Comparison of ENCODE assay signal across 37 cellular contexts in the genomic region with DNA sequence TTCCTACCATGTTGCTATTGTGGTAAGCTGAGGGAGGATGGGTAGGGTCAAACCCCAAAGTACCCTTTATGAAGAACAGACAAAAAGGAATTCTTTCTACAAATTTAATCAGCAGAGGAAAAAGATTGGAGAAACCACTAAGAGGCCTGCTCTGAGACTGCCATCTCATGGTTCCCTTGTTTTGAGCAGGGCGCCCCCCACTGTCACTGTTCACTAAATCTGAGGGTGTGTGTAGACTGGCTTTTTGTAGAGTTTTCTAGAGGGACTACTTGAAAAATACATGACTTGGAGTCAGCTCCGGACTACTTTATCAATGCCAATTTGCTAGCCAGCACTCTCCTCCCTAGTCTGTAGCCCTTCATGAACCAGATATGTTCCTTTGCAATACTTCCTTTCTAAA.
"Had no signal": no experiment of that assay in that cellular context is flagged by ENCODE, and none has a peak within 500 bp of the region (broad histone marks: within the 10 kb centered on the region; RNA-seq: fewer than 3 reads in every experiment).

No MANE protein-coding gene starts in this region.

- H3K27ac Mint-ChIP-seq: activated CD4-positive, alpha-beta memory T cell treated with anti-CD3 and anti-CD28 coated beads, Interleukin-2, amount 10 ng/mL, durations not matched to agents 7 days and 5 days; activated CD8-positive, alpha-beta memory T cell treated with anti-CD3 and anti-CD28 coated beads, Interleukin-2, amount 10 ng/mL, durations not matched to agents 7 days and 5 days; activated naive CD4-positive, alpha-beta T cell treated with anti-CD3 and anti-CD28 coated beads, Interleukin-2, amount 50 U/mL, for 24 hours; activated naive CD8-positive, alpha-beta T cell treated with anti-CD3 and anti-CD28 coated beads, Interleukin-2, amount 10 ng/mL, durations not matched to agents 7 days and 5 days; activated T-helper 2 cell treated with anti-CD3 and anti-CD28 coated beads, Interferon-gamma antibody, Interleukin-2, Interleukin-4, amounts not matched to agents 10 μg/mL and 5 μg/mL and 100 μg/mL, durations not matched to agents 14 hours and 24 hours and 36 hours had no signal

- H3K4me1 ChIP-seq: ascending aorta had no signal

- FAIRE-seq: RCC 7860 had no signal

- H3K4me3 ChIP-seq: ascending aorta, cardiac muscle cell, MG63, PC-9 had no signal

- H3K9me3 ChIP-seq: ascending aorta, MG63 had no signal

- ATAC-seq: activated CD8-positive, alpha-beta memory T cell treated with anti-CD3 and anti-CD28 coated beads, Interleukin-2, amount 10 ng/mL, durations not matched to agents 7 days and 5 days had no signal

- H3K4me1 Mint-ChIP-seq: activated CD4-positive, alpha-beta memory T cell treated with anti-CD3 and anti-CD28 coated beads, Interleukin-2, amount 10 ng/mL, durations not matched to agents 7 days and 5 days; activated CD8-positive, alpha-beta memory T cell treated with anti-CD3 and anti-CD28 coated beads, Interleukin-2, amount 10 ng/mL, durations not matched to agents 7 days and 5 days; activated naive CD4-positive, alpha-beta T cell treated with anti-CD3 and anti-CD28 coated beads, Interleukin-2, amount 50 U/mL, for 24 hours; activated naive CD8-positive, alpha-beta T cell treated with anti-CD3 and anti-CD28 coated beads, Interleukin-2, amount 10 ng/mL, durations not matched to agents 7 days and 5 days; central memory CD8-positive, alpha-beta T cell had no signal

- DNase-seq: activated CD4-positive, alpha-beta memory T cell treated with anti-CD3 and anti-CD28 coated beads, Interleukin-2, amount 10 ng/mL, durations not matched to agents 7 days and 5 days; activated CD4-positive, alpha-beta T cell treated with anti-CD3 and anti-CD28 coated beads for 1 hour; activated CD4-positive, alpha-beta T cell treated with anti-CD3 and anti-CD28 coated beads for 48 hours; activated CD4-positive, CD25-positive, alpha-beta regulatory T cell; activated CD8-positive, alpha-beta memory T cell treated with anti-CD3 and anti-CD28 coated beads for 24 hours; activated CD8-positive, alpha-beta memory T cell treated with anti-CD3 and anti-CD28 coated beads, Interleukin-2, amount 10 ng/mL, durations not matched to agents 7 days and 5 days; activated CD8-positive, alpha-beta memory T cell treated with anti-CD3 and anti-CD28 coated beads, Interleukin-2, amount 50 U/mL, for 48 hours; activated gamma-delta T cell; activated naive CD4-positive, alpha-beta T cell treated with Interleukin-2 at 50 U/mL for 16 hours; activated naive CD8-positive, alpha-beta T cell treated with anti-CD3 and anti-CD28 coated beads, Interleukin-2, amount 10 ng/mL, durations not matched to agents 7 days and 5 days; activated T-cell treated with anti-CD3 and anti-CD28 coated beads, Interleukin-2, amount 50 U/mL, for 48 hours; amygdala; Karpas-422; MG63; NCI-H1048; NCI-H1105 treated with DMSO at 0.1 percent for 48 hours; NCI-H1436; NCI-H1694 treated with DMSO at 0.1 percent for 48 hours; NCI-H2029; NCI-H345; NCI-H524 treated with DMSO at 0.1 percent for 48 hours; NCI-H748 treated with DMSO at 0.1 percent for 48 hours; NK-92 treated with Interleukin-12 subunit alpha and Interleukin-12 subunit beta, amount 100 ng/mL, for 24 hours; PC-9; Right ventricle myocardium superior; SW 1271; T-helper 1 cell; T-helper 2 cell; T-helper 9 cell had no signal

- H3K4me3 Mint-ChIP-seq: activated CD4-positive, alpha-beta memory T cell treated with anti-CD3 and anti-CD28 coated beads, Interleukin-2, amount 10 ng/mL, durations not matched to agents 7 days and 5 days; activated CD8-positive, alpha-beta memory T cell treated with anti-CD3 and anti-CD28 coated beads, Interleukin-2, amount 10 ng/mL, durations not matched to agents 7 days and 5 days; activated naive CD4-positive, alpha-beta T cell treated with anti-CD3 and anti-CD28 coated beads, Interleukin-2, amount 50 U/mL, for 24 hours; activated naive CD8-positive, alpha-beta T cell treated with anti-CD3 and anti-CD28 coated beads, Interleukin-2, amount 10 ng/mL, durations not matched to agents 7 days and 5 days; central memory CD8-positive, alpha-beta T cell had no signal

- H3K27me3 Mint-ChIP-seq: activated CD4-positive, alpha-beta memory T cell treated with anti-CD3 and anti-CD28 coated beads, Interleukin-2, amount 10 ng/mL, durations not matched to agents 7 days and 5 days; activated CD8-positive, alpha-beta memory T cell treated with anti-CD3 and anti-CD28 coated beads, Interleukin-2, amount 10 ng/mL, durations not matched to agents 7 days and 5 days; activated naive CD4-positive, alpha-beta T cell treated with anti-CD3 and anti-CD28 coated beads, Interleukin-2, amount 50 U/mL, for 24 hours; activated naive CD8-positive, alpha-beta T cell treated with anti-CD3 and anti-CD28 coated beads, Interleukin-2, amount 10 ng/mL, durations not matched to agents 7 days and 5 days; central memory CD8-positive, alpha-beta T cell had no signal

- H3K27ac ChIP-seq: ascending aorta, cardiac muscle cell, PC-9, RWPE1, VCaP had no signal

- H3K9me3 Mint-ChIP-seq: activated CD4-positive, alpha-beta memory T cell treated with anti-CD3 and anti-CD28 coated beads, Interleukin-2, amount 10 ng/mL, durations not matched to agents 7 days and 5 days; activated naive CD4-positive, alpha-beta T cell treated with anti-CD3 and anti-CD28 coated beads, Interleukin-2, amount 50 U/mL, for 24 hours; activated naive CD8-positive, alpha-beta T cell treated with anti-CD3 and anti-CD28 coated beads, Interleukin-2, amount 10 ng/mL, durations not matched to agents 7 days and 5 days; activated T-helper 2 cell treated with anti-CD3 and anti-CD28 coated beads, Interferon-gamma antibody, Interleukin-2, Interleukin-4, amounts not matched to agents 10 μg/mL and 5 μg/mL and 100 μg/mL, durations not matched to agents 14 hours and 24 hours and 36 hours; central memory CD8-positive, alpha-beta T cell had no signal

- H3K27me3 ChIP-seq: ascending aorta, cardiac muscle cell, MG63 had no signal

- H3K36me3 ChIP-seq: ascending aorta, cardiac muscle cell, MG63 had no signal

- H3K36me3 Mint-ChIP-seq: activated CD8-positive, alpha-beta memory T cell treated with anti-CD3 and anti-CD28 coated beads, Interleukin-2, amount 10 ng/mL, durations not matched to agents 7 days and 5 days; activated naive CD4-positive, alpha-beta T cell treated with anti-CD3 and anti-CD28 coated beads, Interleukin-2, amount 50 U/mL, for 24 hours; activated naive CD8-positive, alpha-beta T cell treated with anti-CD3 and anti-CD28 coated beads, Interleukin-2, amount 10 ng/mL, durations not matched to agents 7 days and 5 days had no signal
